In the genomic region with DNA sequence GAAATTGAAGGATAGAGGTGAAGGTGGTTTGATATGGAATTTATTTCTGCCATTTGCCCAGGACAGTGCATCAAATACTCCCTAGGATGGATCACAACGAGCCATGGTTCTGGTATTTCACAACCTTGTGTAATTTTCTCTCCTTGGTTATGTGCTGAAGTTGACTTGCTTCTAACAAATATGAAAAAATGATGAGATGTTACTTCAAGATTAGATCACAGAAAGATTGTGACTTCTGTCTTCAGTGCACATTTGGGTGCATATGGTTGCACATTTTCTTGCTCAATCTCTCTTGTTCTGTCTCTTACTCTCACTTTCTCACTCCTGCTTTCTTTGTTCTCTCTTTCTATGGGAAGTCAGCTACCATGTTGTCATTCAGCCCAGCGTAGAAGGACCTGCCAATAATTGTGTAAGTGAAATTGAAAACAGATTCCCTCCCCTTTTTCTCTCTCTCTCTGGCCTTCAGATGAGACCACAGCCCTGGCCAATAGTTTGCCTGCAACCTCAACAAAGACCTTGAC, we compare ENCODE assay signal across 23 cellular contexts.
"Had no signal": no experiment of that assay in that cellular context is flagged by ENCODE, and none has a peak within 500 bp of the region (broad histone marks: within the 10 kb centered on the region; RNA-seq: fewer than 3 reads in every experiment).

No MANE protein-coding gene starts in this region.

- H3K36me3 Mint-ChIP-seq: activated CD4-positive, alpha-beta memory T cell treated with anti-CD3 and anti-CD28 coated beads for 36 hours; memory B cell had no signal

- ATAC-seq: activated CD4-positive, alpha-beta T cell treated with anti-CD3 and anti-CD28 coated beads for 36 hours; activated CD8-positive, alpha-beta memory T cell treated with anti-CD3 and anti-CD28 coated beads, Interleukin-2, amount 10 ng/mL, durations not matched to agents 7 days and 5 days; effector memory CD8-positive, alpha-beta T cell; stimulated activated naive CD8-positive, alpha-beta T cell treated with anti-CD3 and anti-CD28 coated beads, Interleukin-15, amount 100 ng/mL, for 72 hours had no signal

- H3K27me3 Mint-ChIP-seq: activated CD4-positive, alpha-beta memory T cell treated with anti-CD3 and anti-CD28 coated beads for 36 hours; activated CD4-positive, alpha-beta T cell treated with anti-CD3 and anti-CD28 coated beads for 36 hours; activated CD8-positive, alpha-beta memory T cell treated with anti-CD3 and anti-CD28 coated beads, Interleukin-2, amount 10 ng/mL, durations not matched to agents 7 days and 5 days; activated naive CD8-positive, alpha-beta T cell treated with anti-CD3 and anti-CD28 coated beads, Interleukin-2, amount 10 ng/mL, durations not matched to agents 7 days and 5 days; effector memory CD8-positive, alpha-beta T cell; memory B cell; stimulated activated naive CD8-positive, alpha-beta T cell treated with anti-CD3 and anti-CD28 coated beads, Interleukin-15, amount 100 ng/mL, for 72 hours had no signal

- H3K27ac Mint-ChIP-seq: activated CD4-positive, alpha-beta memory T cell treated with anti-CD3 and anti-CD28 coated beads for 36 hours; activated CD4-positive, alpha-beta T cell treated with anti-CD3 and anti-CD28 coated beads for 36 hours; activated CD8-positive, alpha-beta memory T cell treated with anti-CD3 and anti-CD28 coated beads, Interleukin-2, amount 10 ng/mL, durations not matched to agents 7 days and 5 days; activated naive CD8-positive, alpha-beta T cell treated with anti-CD3 and anti-CD28 coated beads, Interleukin-2, amount 10 ng/mL, durations not matched to agents 7 days and 5 days; activated T-helper 2 cell treated with anti-CD3 and anti-CD28 coated beads, Interferon-gamma antibody, Interleukin-2, Interleukin-4, amounts not matched to agents 10 μg/mL and 5 μg/mL and 100 μg/mL, durations not matched to agents 14 hours and 24 hours and 36 hours; effector memory CD8-positive, alpha-beta T cell; memory B cell; stimulated activated naive CD8-positive, alpha-beta T cell treated with anti-CD3 and anti-CD28 coated beads, Interleukin-15, amount 100 ng/mL, for 72 hours had no signal

- H3K9me3 Mint-ChIP-seq: effector memory CD8-positive, alpha-beta T cell had no signal

- H3K4me3 Mint-ChIP-seq: activated CD4-positive, alpha-beta memory T cell treated with anti-CD3 and anti-CD28 coated beads for 36 hours; activated CD4-positive, alpha-beta T cell treated with anti-CD3 and anti-CD28 coated beads for 36 hours; activated CD8-positive, alpha-beta memory T cell treated with anti-CD3 and anti-CD28 coated beads, Interleukin-2, amount 10 ng/mL, durations not matched to agents 7 days and 5 days; activated naive CD8-positive, alpha-beta T cell treated with anti-CD3 and anti-CD28 coated beads, Interleukin-2, amount 10 ng/mL, durations not matched to agents 7 days and 5 days; effector memory CD8-positive, alpha-beta T cell; memory B cell; stimulated activated naive CD8-positive, alpha-beta T cell treated with anti-CD3 and anti-CD28 coated beads, Interleukin-15, amount 100 ng/mL, for 72 hours had no signal

- FAIRE-seq: TTC549 had no signal

- H3K4me3 ChIP-seq: cardiac muscle cell, esophagus squamous epithelium, hepatocyte, prostate gland, right atrium auricular region, skin epidermis, suprapubic skin, transverse colon had no signal

- DNase-seq: activated CD4-positive, alpha-beta memory T cell treated with anti-CD3 and anti-CD28 coated beads for 36 hours; activated CD4-positive, alpha-beta T cell treated with anti-CD3 and anti-CD28 coated beads for 36 hours; activated CD8-positive, alpha-beta memory T cell treated with anti-CD3 and anti-CD28 coated beads, Interleukin-2, amount 10 ng/mL, durations not matched to agents 7 days and 5 days; activated naive CD4-positive, alpha-beta T cell treated with Interleukin-2 at 50 U/mL for 16 hours; activated naive CD8-positive, alpha-beta T cell treated with anti-CD3 and anti-CD28 coated beads, Interleukin-2, amount 10 ng/mL, durations not matched to agents 7 days and 5 days; activated T-cell treated with anti-CD3 and anti-CD28 coated beads, Interleukin-2, amount 50 U/mL, for 1 hour; amygdala; dermis blood vessel endothelial cell; effector memory CD8-positive, alpha-beta T cell; esophagus squamous epithelium; stimulated activated CD4-positive, alpha-beta T cell treated with anti-CD3 and anti-CD28 coated beads, Interleukin-15, amount 100 ng/mL, for 24 hours; stimulated activated CD4-positive, alpha-beta T cell treated with anti-CD3 and anti-CD28 coated beads, Interleukin-2, amount 100 ng/mL, for 48 hours; stimulated activated naive CD8-positive, alpha-beta T cell treated with anti-CD3 and anti-CD28 coated beads, Interleukin-15, amount 100 ng/mL, for 72 hours; transverse colon had no signal
